13 cellular contexts compared by ENCODE assay signal in genomic region chr11:78325274-78325781, GRCh38.
DNase-seq lines count a peak whose midpoint lies in the region; ATAC-seq and TF ChIP-seq lines count a peak whose summit lies in the region.
"Had no signal": no experiment of that assay in that cellular context is flagged by ENCODE, and none has a peak within 500 bp of the region (broad histone marks: within the 10 kb centered on the region; RNA-seq: fewer than 3 reads in every experiment).

No MANE protein-coding gene starts in this region.

- H3K9me3 Mint-ChIP-seq in activated naive CD4-positive, alpha-beta T cell treated with anti-CD3 and anti-CD28 coated beads, Interleukin-2, amount 50 U/mL, for 72 hours, result no peaks in the 10 kb centered on the region
- no peaks in the 10 kb centered on the region for H3K9me3 Mint-ChIP-seq in activated naive CD4-positive, alpha-beta T cell treated with anti-CD3 and anti-CD28 coated beads for 36 hours
- peaks cover 23% of the 10 kb centered on the region for H3K9me3 Mint-ChIP-seq in activated T-helper 1 cell treated with anti-CD3 and anti-CD28 coated beads, Interleukin-12 subunit alpha, Interleukin-12 subunit beta, Interleukin-2, Interleukin-4 antibody, amounts not matched to agents 30 ng/mL and 10 ng/mL and 1 ng/mL, durations not matched to agents 14 hours and 24 hours and 36 hours

- H3K79me2 ChIP-seq in PC-9 (ENCODE audit: low read depth), result no peaks in the 10 kb centered on the region

- H3F3A ChIP-seq in PC-9 (ENCODE audit: insufficient read depth, low read depth), result no peaks in the 10 kb centered on the region

- BruUV-seq in PC-9 (replicated peaks; lab: Mats Ljungman, UMichigan), result no TSS peak

- no peak overlapping the region for H3K27ac ChIP-seq in PC-9
- H3K27ac ChIP-seq: brain microvascular endothelial cell, SJSA1 had no signal

- peaks cover 5% of the 10 kb centered on the region; the same call in 1 of the 2 replicates for H3K9me3 ChIP-seq in PC-9 (ENCODE audit: insufficient read depth, low read depth)
- H3K9me3 ChIP-seq in mucosa of descending colon, result no peaks in the 10 kb centered on the region
- H3K9me3 ChIP-seq: SJSA1 had no signal

- H3K4me1 ChIP-seq in PC-9 (replicated peaks; ENCODE audit: insufficient read depth), result no peaks in the 10 kb centered on the region
- no peaks in the 10 kb centered on the region for H3K4me1 ChIP-seq in mucosa of descending colon (ENCODE audit: low read depth)
- H3K4me1 ChIP-seq: SJSA1 had no signal

- ATAC-seq in activated naive CD4-positive, alpha-beta T cell treated with anti-CD3 and anti-CD28 coated beads, Interleukin-2, amount 50 U/mL, for 72 hours, result peak; percentile 71 to 90
- ATAC-seq in HG03378 (IDR thresholded peaks at IDR 0.05; ENCODE audit: unreplicated experiment) (peak; percentile 54), mucosa of descending colon (no peak)

- H2AFZ ChIP-seq in PC-9, result no peak overlapping the region

- no peaks in the 10 kb centered on the region for H3K27me3 Mint-ChIP-seq in activated naive CD4-positive, alpha-beta T cell treated with anti-CD3 and anti-CD28 coated beads for 36 hours (ENCODE audit: low read depth)
- H3K27me3 Mint-ChIP-seq in activated T-helper 1 cell treated with anti-CD3 and anti-CD28 coated beads, Interleukin-12 subunit alpha, Interleukin-12 subunit beta, Interleukin-2, Interleukin-4 antibody, amounts not matched to agents 30 ng/mL and 10 ng/mL and 1 ng/mL, durations not matched to agents 14 hours and 24 hours and 36 hours (ENCODE audit: insufficient read depth), result no peaks in the 10 kb centered on the region
- H3K27me3 Mint-ChIP-seq: naive B cell had no signal

- H3K27me3 ChIP-seq in PC-9 (ENCODE audit: insufficient read depth, low read depth), result no peaks in the 10 kb centered on the region
- H3K27me3 ChIP-seq: brain microvascular endothelial cell, SJSA1 had no signal

- H3K4me3 ChIP-seq in PC-9 (no peak overlapping the region), mucosa of descending colon (no peak overlapping the region)
- H3K4me3 ChIP-seq: SJSA1 had no signal

- DNase-seq in activated naive CD4-positive, alpha-beta T cell treated with anti-CD3 and anti-CD28 coated beads, Interleukin-2, amount 50 U/mL, for 72 hours (ENCODE audit: low spot score in 2 of 2), result peak in 1 of 2 donors; percentile 5
- DNase-seq in activated naive CD4-positive, alpha-beta T cell treated with anti-CD3 and anti-CD28 coated beads for 36 hours, result no peak
- DNase-seq in activated T-helper 1 cell treated with anti-CD3 and anti-CD28 coated beads, Interleukin-12 subunit alpha, Interleukin-12 subunit beta, Interleukin-2, Interleukin-4 antibody, amounts not matched to agents 30 ng/mL and 10 ng/mL and 1 ng/mL, durations not matched to agents 14 hours and 24 hours and 36 hours (ENCODE audit: low spot score), result peak; percentile 28
- no peak for DNase-seq in NCI-H2081 treated with DMSO at 0.1 percent for 48 hours (lab: John Stamatoyannopoulos, UW)
- DNase-seq in stimulated activated CD4-positive, alpha-beta T cell treated with anti-CD3 and anti-CD28 coated beads, Interleukin-15, amount 100 ng/mL, for 24 hours, result no peak
- no peak for DNase-seq in PC-9
- no peak for DNase-seq in mucosa of descending colon
- DNase-seq: brain microvascular endothelial cell, KG1, naive B cell, NCI-H226 had no signal

- no peaks in the 10 kb centered on the region for H3K36me3 Mint-ChIP-seq in activated naive CD4-positive, alpha-beta T cell treated with anti-CD3 and anti-CD28 coated beads, Interleukin-2, amount 50 U/mL, for 72 hours
- H3K36me3 Mint-ChIP-seq in activated naive CD4-positive, alpha-beta T cell treated with anti-CD3 and anti-CD28 coated beads for 36 hours (ENCODE audit: low read depth), result no peaks in the 10 kb centered on the region
- H3K36me3 Mint-ChIP-seq in activated T-helper 1 cell treated with anti-CD3 and anti-CD28 coated beads, Interleukin-12 subunit alpha, Interleukin-12 subunit beta, Interleukin-2, Interleukin-4 antibody, amounts not matched to agents 30 ng/mL and 10 ng/mL and 1 ng/mL, durations not matched to agents 14 hours and 24 hours and 36 hours (ENCODE audit: low read depth), result peaks cover 23% of the 10 kb centered on the region
- H3K36me3 Mint-ChIP-seq: naive B cell had no signal

- peak overlapping the region in 1 of 2 donors; percentile 55 for H3K27ac Mint-ChIP-seq in activated naive CD4-positive, alpha-beta T cell treated with anti-CD3 and anti-CD28 coated beads, Interleukin-2, amount 50 U/mL, for 72 hours
- H3K27ac Mint-ChIP-seq in activated naive CD4-positive, alpha-beta T cell treated with anti-CD3 and anti-CD28 coated beads for 36 hours, result no peak overlapping the region
- peak overlapping the region; percentile 86 for H3K27ac Mint-ChIP-seq in activated T-helper 1 cell treated with anti-CD3 and anti-CD28 coated beads, Interleukin-12 subunit alpha, Interleukin-12 subunit beta, Interleukin-2, Interleukin-4 antibody, amounts not matched to agents 30 ng/mL and 10 ng/mL and 1 ng/mL, durations not matched to agents 14 hours and 24 hours and 36 hours

- no peak overlapping the region for H3K4me2 ChIP-seq in PC-9

- no peak overlapping the region for H3K4me3 Mint-ChIP-seq in activated naive CD4-positive, alpha-beta T cell treated with anti-CD3 and anti-CD28 coated beads for 36 hours
- H3K4me3 Mint-ChIP-seq in activated T-helper 1 cell treated with anti-CD3 and anti-CD28 coated beads, Interleukin-12 subunit alpha, Interleukin-12 subunit beta, Interleukin-2, Interleukin-4 antibody, amounts not matched to agents 30 ng/mL and 10 ng/mL and 1 ng/mL, durations not matched to agents 14 hours and 24 hours and 36 hours, result peak overlapping the region; percentile 56
- H3K4me3 Mint-ChIP-seq: naive B cell had no signal

- TF ChIP-seq CTCF in PC-9 (conservative IDR thresholded peaks at IDR 0.05) (no peak), mucosa of descending colon (IDR thresholded peaks at IDR 0.05) (no peak)

- CTCF ChIA-PET in activated naive CD4-positive, alpha-beta T cell treated with anti-CD3 and anti-CD28 coated beads for 36 hours (lab: Charles Lee), result no interaction called here
- CTCF ChIA-PET in PC-9 (lab: Charles Lee), result no interaction called here

- no peaks in the 10 kb centered on the region for H3K9me2 ChIP-seq in PC-9 (ENCODE audit: insufficient read depth)

- POLR2A ChIA-PET in PC-9 (lab: Charles Lee; ENCODE audit: unreplicated experiment), result no interaction called here

- no peaks in the 10 kb centered on the region for H3K36me3 ChIP-seq in PC-9 (ENCODE audit: low read depth)
- H3K36me3 ChIP-seq in mucosa of descending colon (ENCODE audit: low read depth), result no peaks in the 10 kb centered on the region
- H3K36me3 ChIP-seq: brain microvascular endothelial cell, SJSA1 had no signal

- peaks cover 13% of the 10 kb centered on the region for H3K4me1 Mint-ChIP-seq in activated naive CD4-positive, alpha-beta T cell treated with anti-CD3 and anti-CD28 coated beads for 36 hours (ENCODE audit: low read depth)
- peaks cover 78% of the 10 kb centered on the region for H3K4me1 Mint-ChIP-seq in activated T-helper 1 cell treated with anti-CD3 and anti-CD28 coated beads, Interleukin-12 subunit alpha, Interleukin-12 subunit beta, Interleukin-2, Interleukin-4 antibody, amounts not matched to agents 30 ng/mL and 10 ng/mL and 1 ng/mL, durations not matched to agents 14 hours and 24 hours and 36 hours (ENCODE audit: low read depth)

- no peaks in the 10 kb centered on the region for H4K20me1 ChIP-seq in PC-9 (ENCODE audit: insufficient read depth)

- intact Hi-C loops in activated naive CD4-positive, alpha-beta T cell treated with anti-CD3 and anti-CD28 coated beads for 36 hours (cut with micrococcal nuclease), result loop anchor here (5.0 kb wide), 1 partner anchor 33 kb away; no protein-coding TSS in a partner anchor
- intact Hi-C loops in activated T-helper 1 cell treated with anti-CD3 and anti-CD28 coated beads, Interleukin-12 subunit alpha, Interleukin-12 subunit beta, Interleukin-2, Interleukin-4 antibody, amounts not matched to agents 30 ng/mL and 10 ng/mL and 1 ng/mL, durations not matched to agents 14 hours and 24 hours and 36 hours (cut with micrococcal nuclease), result loop anchor here (1.0 to 5.0 kb wide), 9 partner anchors 13 to 317 kb away; partner anchors contain the start of genes ALG8, GAB2, KCTD21 and USP35
- intact Hi-C loops in PC-9 (cut with micrococcal nuclease; ENCODE audit: unreplicated experiment), result loop anchor here (2.0 kb wide), 1 partner anchor 19 kb away; no protein-coding TSS in a partner anchor
- intact Hi-C loops in mucosa of descending colon (cut with DNase I, micrococcal nuclease), result no loop called here

Comparison
In these comparisons a context has a peak if more than half of its experiments do, and no peak if none do; other contexts are left out.
1. intact Hi-C loops: an anchor here in activated naive CD4-positive, alpha-beta T cell treated with anti-CD3 and anti-CD28 coated beads for 36 hours (5.0 kb wide), activated T-helper 1 cell treated with anti-CD3 and anti-CD28 coated beads, Interleukin-12 subunit alpha, Interleukin-12 subunit beta, Interleukin-2, Interleukin-4 antibody, amounts not matched to agents 30 ng/mL and 10 ng/mL and 1 ng/mL, durations not matched to agents 14 hours and 24 hours and 36 hours (1.0 to 5.0 kb wide) and PC-9 (2.0 kb wide); none called in mucosa of descending colon.